1 cellular context compared by ENCODE assay signal in the genomic region with DNA sequence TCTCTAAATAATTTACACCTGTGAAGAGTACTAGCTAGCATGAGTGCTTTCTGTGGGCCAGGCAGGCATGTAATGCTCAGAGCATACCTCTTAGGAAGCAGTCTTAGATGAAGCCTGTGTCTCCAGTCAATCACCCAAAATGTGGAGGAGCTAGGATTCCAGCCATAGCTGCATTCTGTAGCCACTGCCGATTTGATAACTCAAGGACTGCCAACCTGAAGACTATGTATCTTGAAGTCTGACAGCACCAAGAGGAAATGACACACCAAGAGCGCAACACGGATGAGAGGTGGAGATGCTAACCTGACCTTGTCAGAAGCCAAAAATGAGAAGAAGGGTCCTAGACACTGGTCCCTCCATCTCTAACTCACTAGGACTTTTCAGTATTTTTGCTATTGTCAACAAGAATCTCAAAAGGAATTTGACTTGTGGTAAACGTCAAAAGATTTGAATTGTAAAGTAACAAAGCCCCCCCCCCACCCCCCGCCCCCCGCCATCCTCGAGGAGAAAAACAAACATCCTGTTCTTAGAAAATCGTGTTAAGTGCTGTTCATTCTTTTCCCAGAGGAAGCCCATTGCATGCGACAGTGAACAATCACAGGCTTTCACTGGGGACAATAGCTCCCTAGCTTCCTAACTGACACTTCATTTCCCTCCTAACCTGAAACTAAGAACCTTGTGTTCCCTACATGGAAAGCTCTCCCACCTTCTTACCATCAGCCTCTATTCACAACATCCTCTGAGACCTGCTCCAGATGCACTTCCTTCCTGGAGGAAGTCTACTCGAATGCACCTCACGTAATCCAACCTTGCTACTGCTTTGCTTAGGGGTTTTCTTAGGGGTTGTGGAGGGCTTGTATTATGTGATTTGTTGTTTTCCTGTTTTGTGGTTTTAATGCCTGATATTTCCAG.
TF ChIP-seq lines count a peak whose summit lies in the region.

No MANE protein-coding gene starts in this region.

TF ChIP-seq in SK-N-SH, 30 proteins besides CTCF, POLR2A, EP300 and RAD21 (continued from another document):
- no peak for TF ChIP-seq USF2 (IDR thresholded peaks at IDR 0.05; ENCODE audit: borderline replicate concordance, low read depth, low read length)
- TF ChIP-seq POLR2AphosphoS5 (IDR thresholded peaks at IDR 0.05; ENCODE audit: low read depth, low read length) = 0 out of 2 replicates have a peak, but pooled peaks have one; percentile 2
TF ChIP-seq in SK-N-SH: peak in this region for 2.
